1 cellular context compared by ENCODE assay signal in the genomic region with DNA sequence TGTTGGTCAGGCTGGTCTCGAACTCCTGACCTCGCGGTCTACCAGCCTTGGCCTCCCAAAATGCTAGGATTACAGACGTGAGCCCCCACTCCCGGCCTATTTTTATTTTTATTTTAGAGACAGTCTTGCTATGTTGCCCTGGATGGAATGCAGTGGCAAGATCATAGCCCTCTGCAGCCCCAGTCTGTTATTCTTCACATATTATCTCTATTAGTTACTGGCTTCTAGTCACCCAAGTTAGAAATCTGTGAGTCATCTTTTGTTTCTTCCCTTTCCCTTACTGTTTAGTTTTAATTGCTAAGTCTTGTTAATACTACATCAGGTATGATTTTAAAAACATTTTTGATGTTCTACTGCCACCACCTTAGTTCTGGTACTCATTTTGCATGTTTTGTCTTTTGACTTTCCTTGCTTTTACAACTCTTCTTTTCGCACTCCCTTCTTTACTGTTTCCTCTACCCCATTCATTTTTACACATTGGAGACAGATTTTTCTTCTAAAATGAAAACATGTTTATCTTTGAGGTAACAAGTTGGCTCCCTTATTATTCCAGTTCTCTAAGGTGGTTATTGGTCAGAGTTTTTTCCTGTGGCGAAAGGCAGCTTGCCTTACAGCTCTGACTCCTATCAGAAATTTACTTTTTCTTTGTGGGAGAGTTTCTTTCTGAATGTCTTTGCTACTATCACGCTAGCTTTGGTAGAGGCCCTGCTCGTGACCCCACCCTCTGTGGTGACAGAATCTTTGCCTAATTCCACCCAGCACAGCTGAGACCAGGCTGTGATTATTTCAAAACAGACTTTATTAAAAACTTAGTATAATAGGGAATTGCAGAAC.
TF ChIP-seq lines count a peak whose summit lies in the region.

No MANE protein-coding gene starts in this region.

TF ChIP-seq in GM23338, 12 proteins besides CTCF, POLR2A, EP300 and RAD21 (continued from another document):
- TF ChIP-seq, protein P1, sequence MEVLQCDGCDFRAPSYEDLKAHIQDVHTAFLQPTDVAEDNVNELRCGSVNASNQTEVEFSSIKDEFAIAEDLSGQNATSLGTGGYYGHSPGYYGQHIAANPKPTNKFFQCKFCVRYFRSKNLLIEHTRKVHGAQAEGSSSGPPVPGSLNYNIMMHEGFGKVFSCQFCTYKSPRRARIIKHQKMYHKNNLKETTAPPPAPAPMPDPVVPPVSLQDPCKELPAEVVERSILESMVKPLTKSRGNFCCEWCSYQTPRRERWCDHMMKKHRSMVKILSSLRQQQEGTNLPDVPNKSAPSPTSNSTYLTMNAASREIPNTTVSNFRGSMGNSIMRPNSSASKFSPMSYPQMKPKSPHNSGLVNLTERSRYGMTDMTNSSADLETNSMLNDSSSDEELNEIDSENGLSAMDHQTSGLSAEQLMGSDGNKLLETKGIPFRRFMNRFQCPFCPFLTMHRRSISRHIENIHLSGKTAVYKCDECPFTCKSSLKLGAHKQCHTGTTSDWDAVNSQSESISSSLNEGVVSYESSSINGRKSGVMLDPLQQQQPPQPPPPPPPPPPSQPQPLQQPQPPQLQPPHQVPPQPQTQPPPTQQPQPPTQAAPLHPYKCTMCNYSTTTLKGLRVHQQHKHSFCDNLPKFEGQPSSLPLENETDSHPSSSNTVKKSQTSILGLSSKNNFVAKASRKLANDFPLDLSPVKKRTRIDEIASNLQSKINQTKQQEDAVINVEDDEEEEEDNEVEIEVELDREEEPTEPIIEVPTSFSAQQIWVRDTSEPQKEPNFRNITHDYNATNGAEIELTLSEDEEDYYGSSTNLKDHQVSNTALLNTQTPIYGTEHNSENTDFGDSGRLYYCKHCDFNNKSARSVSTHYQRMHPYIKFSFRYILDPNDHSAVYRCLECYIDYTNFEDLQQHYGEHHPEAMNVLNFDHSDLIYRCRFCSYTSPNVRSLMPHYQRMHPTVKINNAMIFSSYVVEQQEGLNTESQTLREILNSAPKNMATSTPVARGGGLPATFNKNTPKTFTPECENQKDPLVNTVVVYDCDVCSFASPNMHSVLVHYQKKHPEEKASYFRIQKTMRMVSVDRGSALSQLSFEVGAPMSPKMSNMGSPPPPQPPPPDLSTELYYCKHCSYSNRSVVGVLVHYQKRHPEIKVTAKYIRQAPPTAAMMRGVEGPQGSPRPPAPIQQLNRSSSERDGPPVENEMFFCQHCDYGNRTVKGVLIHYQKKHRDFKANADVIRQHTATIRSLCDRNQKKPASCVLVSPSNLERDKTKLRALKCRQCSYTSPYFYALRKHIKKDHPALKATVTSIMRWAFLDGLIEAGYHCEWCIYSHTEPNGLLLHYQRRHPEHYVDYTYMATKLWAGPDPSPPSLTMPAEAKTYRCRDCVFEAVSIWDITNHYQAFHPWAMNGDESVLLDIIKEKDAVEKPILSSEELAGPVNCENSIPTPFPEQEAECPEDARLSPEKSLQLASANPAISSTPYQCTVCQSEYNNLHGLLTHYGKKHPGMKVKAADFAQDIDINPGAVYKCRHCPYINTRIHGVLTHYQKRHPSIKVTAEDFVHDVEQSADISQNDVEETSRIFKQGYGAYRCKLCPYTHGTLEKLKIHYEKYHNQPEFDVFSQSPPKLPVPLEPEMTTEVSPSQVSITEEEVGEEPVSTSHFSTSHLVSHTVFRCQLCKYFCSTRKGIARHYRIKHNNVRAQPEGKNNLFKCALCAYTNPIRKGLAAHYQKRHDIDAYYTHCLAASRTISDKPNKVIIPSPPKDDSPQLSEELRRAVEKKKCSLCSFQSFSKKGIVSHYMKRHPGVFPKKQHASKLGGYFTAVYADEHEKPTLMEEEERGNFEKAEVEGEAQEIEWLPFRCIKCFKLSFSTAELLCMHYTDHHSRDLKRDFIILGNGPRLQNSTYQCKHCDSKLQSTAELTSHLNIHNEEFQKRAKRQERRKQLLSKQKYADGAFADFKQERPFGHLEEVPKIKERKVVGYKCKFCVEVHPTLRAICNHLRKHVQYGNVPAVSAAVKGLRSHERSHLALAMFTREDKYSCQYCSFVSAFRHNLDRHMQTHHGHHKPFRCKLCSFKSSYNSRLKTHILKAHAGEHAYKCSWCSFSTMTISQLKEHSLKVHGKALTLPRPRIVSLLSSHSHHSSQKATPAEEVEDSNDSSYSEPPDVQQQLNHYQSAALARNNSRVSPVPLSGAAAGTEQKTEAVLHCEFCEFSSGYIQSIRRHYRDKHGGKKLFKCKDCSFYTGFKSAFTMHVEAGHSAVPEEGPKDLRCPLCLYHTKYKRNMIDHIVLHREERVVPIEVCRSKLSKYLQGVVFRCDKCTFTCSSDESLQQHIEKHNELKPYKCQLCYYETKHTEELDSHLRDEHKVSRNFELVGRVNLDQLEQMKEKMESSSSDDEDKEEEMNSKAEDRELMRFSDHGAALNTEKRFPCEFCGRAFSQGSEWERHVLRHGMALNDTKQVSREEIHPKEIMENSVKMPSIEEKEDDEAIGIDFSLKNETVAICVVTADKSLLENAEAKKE (CRISPR knock-in tag; IDR thresholded peaks at IDR 0.05): no peak
- TF ChIP-seq POLR2AphosphoS5 (IDR thresholded peaks at IDR 0.05; ENCODE audit: low read depth): no peak
